In genomic region chr6:26609463-26609862, GRCh38 we compare ENCODE assay signal across 18 cellular contexts.
"Had no signal": no experiment of that assay in that cellular context is flagged by ENCODE, and none has a peak within 500 bp of the region (broad histone marks: within the 10 kb centered on the region; RNA-seq: fewer than 3 reads in every experiment).

No MANE protein-coding gene starts in this region.

- ATAC-seq: left colon; left lung; natural killer cell; right lobe of liver; stimulated activated memory B cell treated with anti-CD40 and anti-IgM and Interleukin-4, amounts not matched to agents 10 μg/mL and 1 μg/mL and 100 μg/mL, for 72 hours; stimulated activated naive CD8-positive, alpha-beta T cell treated with anti-CD3 and anti-CD28 coated beads, Interleukin-15, amount 100 ng/mL, for 72 hours had no signal

- DNase-seq: kidney glomerular epithelial cell; left colon; left lung; mesendoderm; naive B cell; natural killer cell; nephron progenitor cell; occipital lobe; right lobe of liver; stimulated activated CD4-positive, alpha-beta T cell treated with anti-CD3 and anti-CD28 coated beads, Interleukin-1b, Interleukin-23, amount 100 ng/mL, for 48 hours; stimulated activated CD4-positive, alpha-beta T cell treated with anti-CD3 and anti-CD28 coated beads, Interleukin-2, amount 100 ng/mL, for 48 hours; stimulated activated CD4-positive, alpha-beta T cell treated with anti-CD3 and anti-CD28 coated beads, Interleukin-4, amount 100 ng/mL, for 4 hours; stimulated activated CD8-positive, alpha-beta memory T cell treated with anti-CD3 and anti-CD28 coated beads, Interleukin-4, amount 100 ng/mL, for 48 hours; stimulated activated naive CD4-positive, alpha-beta T cell treated with Interleukin-2 at 50 U/mL for 16 hours; stimulated activated naive CD8-positive, alpha-beta T cell treated with anti-CD3 and anti-CD28 coated beads, Interleukin-15, amount 100 ng/mL, for 72 hours; substantia nigra; upper lobe of left lung had no signal
